Comparison of ENCODE assay signal across 26 cellular contexts in the genomic region with DNA sequence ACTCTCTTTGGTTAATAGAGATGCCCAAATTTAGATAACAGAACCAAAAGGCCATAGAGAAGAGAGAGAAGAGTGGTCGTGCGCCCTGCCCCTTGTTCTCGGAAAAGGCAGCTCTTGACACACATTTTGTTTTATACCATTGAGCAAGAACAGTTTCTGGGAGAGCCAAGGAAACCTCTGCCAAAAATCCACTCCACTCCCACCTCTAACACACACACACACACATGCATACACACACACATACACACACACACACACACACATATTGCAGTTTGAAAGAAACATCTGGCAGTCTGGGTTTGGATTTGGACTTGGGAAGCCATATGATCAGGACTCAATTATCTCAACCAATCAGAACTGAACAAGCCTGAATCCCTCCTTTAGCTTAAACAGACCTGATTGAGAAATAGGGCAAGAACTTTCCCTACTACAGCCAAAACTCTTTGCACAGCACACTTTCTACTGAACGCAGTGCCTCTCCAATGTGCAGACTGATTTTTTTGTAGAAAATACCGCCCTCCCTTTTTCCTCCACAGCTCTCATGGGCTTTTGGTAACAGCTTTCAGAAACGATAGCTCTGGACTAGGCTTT.
"Had no signal": no experiment of that assay in that cellular context is flagged by ENCODE, and none has a peak within 500 bp of the region (broad histone marks: within the 10 kb centered on the region; RNA-seq: fewer than 3 reads in every experiment).

No MANE protein-coding gene starts in this region.

- H3K27ac Mint-ChIP-seq: immature natural killer cell, memory B cell, mesothelial cell of epicardium had no signal

- H3K4me3 Mint-ChIP-seq: immature natural killer cell, memory B cell, mesothelial cell of epicardium had no signal

- DNase-seq: dermis blood vessel endothelial cell; dorsolateral prefrontal cortex; effector CD4-positive, alpha-beta T cell; effector memory CD4-positive, alpha-beta T cell; foreskin keratinocyte; heart left ventricle; hypothalamus; immature natural killer cell; islet precursor cell; kidney; kidney glomerular epithelial cell; left colon; left ventricle myocardium superior; mammary epithelial cell; mesendoderm; mucosa of descending colon had no signal

- FAIRE-seq: colon, endothelial cell of umbilical vein, frontal cortex, kidney had no signal

- H3K4me1 Mint-ChIP-seq: immature natural killer cell, mesothelial cell of epicardium had no signal

- H3K9me3 ChIP-seq: esophagus muscularis mucosa, gastroesophageal sphincter, heart left ventricle, mucosa of descending colon had no signal

- H3K27me3 Mint-ChIP-seq: memory B cell had no signal

- H3K36me3 ChIP-seq: esophagus muscularis mucosa, gastroesophageal sphincter, heart left ventricle had no signal

- H3K27ac ChIP-seq: coronary artery, dorsolateral prefrontal cortex, esophagus muscularis mucosa, foreskin keratinocyte, gastroesophageal sphincter, heart left ventricle had no signal

- H3K27me3 ChIP-seq: dorsolateral prefrontal cortex, esophagus muscularis mucosa, foreskin keratinocyte, gastroesophageal sphincter, heart left ventricle had no signal

- H3K4me3 ChIP-seq: coronary artery, dorsolateral prefrontal cortex, esophagus muscularis mucosa, gastroesophageal sphincter, heart left ventricle, lung, mucosa of descending colon had no signal

- H3K4me1 ChIP-seq: esophagus muscularis mucosa, foreskin keratinocyte, gastroesophageal sphincter, heart left ventricle had no signal

- ATAC-seq: foreskin keratinocyte, gastroesophageal sphincter, heart left ventricle, left colon, left lobe of liver, left ventricle myocardium superior, mucosa of descending colon had no signal

- H3K36me3 Mint-ChIP-seq: immature natural killer cell, memory B cell, mesothelial cell of epicardium had no signal
